In the genomic region with DNA sequence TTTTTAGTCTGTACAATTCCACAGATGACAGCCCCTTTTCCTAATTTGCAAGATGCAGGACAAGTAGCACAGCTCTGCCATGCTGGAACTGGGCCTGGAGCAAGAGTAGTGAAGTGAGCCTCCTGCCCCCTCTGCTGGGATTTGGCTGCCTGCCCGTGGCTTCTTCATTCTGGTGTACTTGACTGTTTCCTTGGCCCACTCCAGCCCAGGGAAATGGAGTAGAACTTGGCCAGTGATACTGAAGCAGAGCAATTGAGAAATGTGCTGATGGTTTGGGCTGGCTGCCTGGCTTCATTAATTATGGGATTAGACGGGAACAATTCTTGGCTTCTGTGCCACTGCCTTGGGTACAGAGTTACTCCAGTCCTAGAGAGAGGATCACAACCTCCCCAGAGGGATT, we compare ENCODE assay signal across 8 cellular contexts. TPM values are rescaled to one million over a fixed set of nuclear protein-coding genes. Genes with fewer than 3 reads are reported as not detected.
DNase-seq lines count a peak whose midpoint lies in the region; ATAC-seq and TF ChIP-seq lines count a peak whose summit lies in the region.

No MANE protein-coding gene starts in this region.

- no peak overlapping the region for H3K27ac Mint-ChIP-seq in activated naive CD8-positive, alpha-beta T cell treated with anti-CD3 and anti-CD28 coated beads for 36 hours

- H3K27ac ChIP-seq in OCI-LY7 (ENCODE audit: low read depth, low read length, poor library complexity, severe bottlenecking), result no peak overlapping the region

- H3K36me3 Mint-ChIP-seq in activated naive CD8-positive, alpha-beta T cell treated with anti-CD3 and anti-CD28 coated beads for 36 hours, result peaks cover 20% of the 10 kb centered on the region

- no TSS peak for BruUV-seq in OCI-LY7 (replicated peaks; lab: Mats Ljungman, UMichigan)

- H3K4me3 ChIP-seq in OCI-LY7 (ENCODE audit: low read depth, low read length, poor library complexity, severe bottlenecking) (no peak overlapping the region), fibroblast of pulmonary artery (replicated peaks; ENCODE audit: low read depth, low read length) (no peak overlapping the region)

- H3K9me3 ChIP-seq in OCI-LY7 (ENCODE audit: low read length), result no peaks in the 10 kb centered on the region

- peaks cover 59% of the 10 kb centered on the region for H3K4me1 Mint-ChIP-seq in activated naive CD8-positive, alpha-beta T cell treated with anti-CD3 and anti-CD28 coated beads for 36 hours

- peaks cover 37% of the 10 kb centered on the region; the same call in 1 of the 2 replicates for H3K79me2 ChIP-seq in OCI-LY7 (ENCODE audit: insufficient read depth, low read depth, low read length)

- H2AFZ ChIP-seq in OCI-LY7 (ENCODE audit: low read length), result no peak overlapping the region

- POLR2A ChIA-PET in OCI-LY7 (lab: Charles Lee), result interaction anchor here (0.9 to 1.2 kb wide), 2 partner anchors 9 to 84 kb away, joined by 3 to 4 read pairs; no protein-coding TSS in a partner anchor

- H3K4me3 Mint-ChIP-seq in activated naive CD8-positive, alpha-beta T cell treated with anti-CD3 and anti-CD28 coated beads for 36 hours, result no peak overlapping the region

- no peaks in the 10 kb centered on the region for H3K9me2 ChIP-seq in OCI-LY7 (ENCODE audit: insufficient read depth, low read length)

- peaks cover under 1% of the 10 kb centered on the region; the same call in 1 of the 2 replicates for H3K36me3 ChIP-seq in OCI-LY7 (ENCODE audit: insufficient read depth, low read length)

- intact Hi-C loops in OCI-LY7 (cut with micrococcal nuclease; ENCODE audit: unreplicated experiment), result no loop called here

- no peaks in the 10 kb centered on the region for H4K20me1 ChIP-seq in OCI-LY7 (ENCODE audit: insufficient read depth, low read length)

- DNase-seq in C1 segment of cervical spinal cord (lab: John Stamatoyannopoulos, UW), result peak; percentile 4 to 93 (median 75)
- DNase-seq in OCI-LY7 (ENCODE audit: low spot score), result no peak
- DNase-seq in fibroblast of pulmonary artery (ENCODE audit: low read depth), result peak; percentile 80
- DNase-seq in occipital lobe (lab: John Stamatoyannopoulos, UW), result peak; percentile 44
- DNase-seq in activated naive CD8-positive, alpha-beta T cell treated with anti-CD3 and anti-CD28 coated beads for 36 hours, result no peak
- no peak for DNase-seq in activated CD4-positive, alpha-beta T cell treated with anti-CD3 and anti-CD28 coated beads, Interleukin-2, amount 50 U/mL, for 1 hour

- ATAC-seq in GM18517 (IDR thresholded peaks at IDR 0.05; ENCODE audit: unreplicated experiment) (no peak), HG02840 (IDR thresholded peaks at IDR 0.05; ENCODE audit: low FRiP score, unreplicated experiment) (no peak)

- peak overlapping the region; percentile 28; the same call in 1 of the 2 replicates for H3K4me2 ChIP-seq in OCI-LY7 (ENCODE audit: low read length)

- no peaks in the 10 kb centered on the region for H3K27me3 Mint-ChIP-seq in activated naive CD8-positive, alpha-beta T cell treated with anti-CD3 and anti-CD28 coated beads for 36 hours

- CTCF ChIA-PET in OCI-LY7 (lab: Charles Lee; ENCODE audit: unreplicated experiment), result no interaction called here

- H3K9me3 Mint-ChIP-seq in activated naive CD8-positive, alpha-beta T cell treated with anti-CD3 and anti-CD28 coated beads for 36 hours, result no peaks in the 10 kb centered on the region

- peaks cover 12% of the 10 kb centered on the region for H3K4me1 ChIP-seq in OCI-LY7 (ENCODE audit: insufficient read depth, low read length, poor library complexity, severe bottlenecking)

- TF ChIP-seq CTCF in OCI-LY7 (conservative IDR thresholded peaks at IDR 0.05; ENCODE audit: low read length) (0 out of 2 replicates have a peak, but pooled peaks have one; percentile 16), fibroblast of pulmonary artery (IDR thresholded peaks at IDR 0.05; ENCODE audit: low read length, missing control alignments) (no peak)

RNA-seq across cellular contexts. Expression of a gene that starts 2.8 kb away (rescaled TPM):
- 27.5 and 30.4 TPM in 2 replicates for total RNA-seq in OCI-LY7 (2014; rRNA removed; shearing (Covaris generic))
- total RNA-seq in OCI-LY7 (2022) (29.2 and 34.6 TPM in 2 replicates), occipital lobe (78.8 TPM)
- 10 to 100 TPM; 12.2 to 14.4 TPM for total RNA-seq in activated naive CD8-positive, alpha-beta T cell treated with anti-CD3 and anti-CD28 coated beads for 36 hours

Comparison
In these comparisons a context has a peak if more than half of its experiments do, and no peak if none do; other contexts are left out.
1. DNase-seq: peak in C1 segment of cervical spinal cord (14 of 14), fibroblast of pulmonary artery (single experiment) and occipital lobe (single experiment); none in OCI-LY7 (single experiment), activated naive CD8-positive, alpha-beta T cell treated with anti-CD3 and anti-CD28 coated beads for 36 hours (single experiment) and activated CD4-positive, alpha-beta T cell treated with anti-CD3 and anti-CD28 coated beads, Interleukin-2, amount 50 U/mL, for 1 hour (single experiment).